26 cellular contexts compared by ENCODE assay signal in genomic region chr10:103042908-103043307, GRCh38.
DNase-seq lines count a peak whose midpoint lies in the region; ATAC-seq, FAIRE-seq and TF ChIP-seq lines count a peak whose summit lies in the region.
"Had no signal": no experiment of that assay in that cellular context is flagged by ENCODE, and none has a peak within 500 bp of the region (broad histone marks: within the 10 kb centered on the region; RNA-seq: fewer than 3 reads in every experiment).

No MANE protein-coding gene starts in this region.

- no peak overlapping the region for H2BK20ac ChIP-seq in H9 (ENCODE audit: low read depth, low read length, poor library complexity, severe bottlenecking)

- no peak overlapping the region for H4K8ac ChIP-seq in H9 (replicated peaks; ENCODE audit: insufficient read length, low read depth, low read length)

- DNase-seq in DND-41 = no peak
- DNase-seq in H9 = no peak
- DNase-seq in WTC11 (ENCODE audit: low spot score) = peak; percentile 30
- DNase-seq in keratinocyte (ENCODE audit: low read depth, low spot score) = no peak
- no peak for DNase-seq in ascending aorta (ENCODE audit: low spot score in 2 of 2)
- DNase-seq in GM19239 (ENCODE audit: insufficient read length, low spot score) = no peak
- DNase-seq: activated CD4-positive, alpha-beta T cell treated with anti-CD3 and anti-CD28 coated beads for 36 hours; activated CD8-positive, alpha-beta T cell treated with anti-CD3 and anti-CD28 coated beads, Interleukin-2, amount 10 ng/mL, durations not matched to agents 7 days and 5 days; amniotic stem cell; hypothalamus; immature natural killer cell; NCI-H146; NCI-H446 treated with DMSO at 0.1 percent for 48 hours; NCI-H82; ovary; RPMI8226; stimulated activated naive B cell treated with anti-CD40 and anti-IgM and Interleukin-4, amounts not matched to agents 10 μg/mL and 1 μg/mL and 100 μg/mL, for 72 hours had no signal

- no peak overlapping the region for H3K56ac ChIP-seq in H9 (ENCODE audit: insufficient read length, low read depth, low read length)

- H3K79me2 ChIP-seq in DND-41 (ENCODE audit: insufficient read depth, low read length) = no peaks in the 10 kb centered on the region
- no peaks in the 10 kb centered on the region for H3K79me2 ChIP-seq in H9 (ENCODE audit: insufficient read depth, low read length)
- no peaks in the 10 kb centered on the region for H3K79me2 ChIP-seq in keratinocyte (ENCODE audit: control insufficient read depth, insufficient read depth, low read length)

- H3K9me3 ChIP-seq in DND-41 (ENCODE audit: insufficient read depth, low read length, severe bottlenecking) = no peaks in the 10 kb centered on the region
- no peaks in the 10 kb centered on the region for H3K9me3 ChIP-seq in H9 (ENCODE audit: control insufficient read depth, low read depth, low read length)
- H3K9me3 ChIP-seq in keratinocyte (ENCODE audit: control insufficient read depth, low read depth, low read length) = no peaks in the 10 kb centered on the region
- H3K9me3 ChIP-seq in ascending aorta = no peaks in the 10 kb centered on the region
- H3K9me3 ChIP-seq: HAP-1, ovary had no signal

- H3K4me1 Mint-ChIP-seq in H9 (peaks cover 34 to 36% of the 10 kb centered on the region in 2 experiments), WTC11 (peaks cover 42% of the 10 kb centered on the region)
- H3K4me1 Mint-ChIP-seq: activated CD4-positive, alpha-beta T cell treated with anti-CD3 and anti-CD28 coated beads for 36 hours; activated naive CD4-positive, alpha-beta T cell treated with anti-CD3 and anti-CD28 coated beads, Interleukin-2, amount 50 U/mL, for 24 hours; nephron had no signal

- H3K4me3 ChIP-seq in DND-41 (ENCODE audit: low read depth in 1 of 2, low read length in 2 of 2) (no peak overlapping the region), keratinocyte (ENCODE audit: control insufficient read depth in 2 of 3, extremely low read depth in 1 of 3, insufficient read depth in 2 of 3, low read depth in 1 of 3, low read length in 3 of 3) (no peak overlapping the region), ascending aorta (no peak overlapping the region)
- H3K4me3 ChIP-seq: HAP-1, ovary had no signal

- H2BK120ac ChIP-seq in H9 (ENCODE audit: low read depth, low read length, poor library complexity, severe bottlenecking) = no peak overlapping the region

- H3K9me1 ChIP-seq in keratinocyte (ENCODE audit: control insufficient read depth, extremely low read depth, insufficient read depth, low read length) = no peaks in the 10 kb centered on the region

- H3K14ac ChIP-seq in H9 (ENCODE audit: insufficient read depth, low read length) = no peak overlapping the region

- H2BK5ac ChIP-seq in H9 (ENCODE audit: insufficient read length, low read length) = no peak overlapping the region

- H3K27me3 ChIP-seq in DND-41 (ENCODE audit: insufficient read depth, low read length, poor library complexity) (no peaks in the 10 kb centered on the region), H9 (ENCODE audit: insufficient read depth, low read length) (no peaks in the 10 kb centered on the region), keratinocyte (ENCODE audit: control insufficient read depth, extremely low read depth, insufficient read depth, low read length) (no peaks in the 10 kb centered on the region), ascending aorta (no peaks in the 10 kb centered on the region)
- H3K27me3 ChIP-seq: ovary had no signal

- no peaks in the 10 kb centered on the region for H3K36me3 Mint-ChIP-seq in H9 (ENCODE audit: insufficient read depth in 1 of 3, low read depth in 3 of 3)
- no peaks in the 10 kb centered on the region for H3K36me3 Mint-ChIP-seq in WTC11
- H3K36me3 Mint-ChIP-seq: activated naive CD4-positive, alpha-beta T cell treated with anti-CD3 and anti-CD28 coated beads, Interleukin-2, amount 50 U/mL, for 24 hours; stimulated activated naive B cell treated with anti-CD40 and anti-IgM and Interleukin-4, amounts not matched to agents 10 μg/mL and 1 μg/mL and 100 μg/mL, for 72 hours had no signal

- H3K4me3 Mint-ChIP-seq in H9 (no peak overlapping the region), WTC11 (no peak overlapping the region)
- H3K4me3 Mint-ChIP-seq: activated CD4-positive, alpha-beta T cell treated with anti-CD3 and anti-CD28 coated beads for 36 hours; activated CD8-positive, alpha-beta T cell treated with anti-CD3 and anti-CD28 coated beads, Interleukin-2, amount 10 ng/mL, durations not matched to agents 7 days and 5 days; activated naive CD4-positive, alpha-beta T cell treated with anti-CD3 and anti-CD28 coated beads, Interleukin-2, amount 50 U/mL, for 24 hours; activated T-helper 17 cell treated with anti-CD3 and anti-CD28 coated beads, Interleukin-2, amount 50 U/mL, for 72 hours; immature natural killer cell; nephron; stimulated activated naive B cell treated with anti-CD40 and anti-IgM and Interleukin-4, amounts not matched to agents 10 μg/mL and 1 μg/mL and 100 μg/mL, for 72 hours; T-helper 1 cell treated with Interleukin-12 subunit alpha and Interleukin-12 subunit beta and Interleukin-4 antibody, amounts not matched to agents 30 μg/mL and 1 μg/mL, for 36 hours had no signal

- FAIRE-seq in keratinocyte (lab: Jason Lieb, UNC) = peak; percentile 48
- FAIRE-seq in GM19239 (lab: Jason Lieb, UNC) = no peak
- FAIRE-seq: bronchial epithelial cell, colon had no signal

- no peak overlapping the region for H4K91ac ChIP-seq in H9 (ENCODE audit: insufficient read length, low read depth, low read length)

- no CpG with 5 or more reads among the region's 7 CpGs for WGBS in H9 (ENCODE audit: extremely low coverage, insufficient read length, low lambda C conversion rate)

- intact Hi-C loops in ascending aorta (cut with DNase I) = no loop called here

- TF ChIP-seq CTCF in DND-41 (IDR thresholded peaks at IDR 0.05; ENCODE audit: borderline replicate concordance, extremely low read depth, low read length, poor library complexity, severe bottlenecking) (peak; percentile 45), H9 (conservative IDR thresholded peaks at IDR 0.05) (peak; percentile 64), WTC11 (IDR thresholded peaks at IDR 0.05) (no peak; the same call in 1 of the 2 replicates), keratinocyte (optimal IDR thresholded peaks at IDR 0.05 in 1 of 3, IDR thresholded peaks at IDR 0.05 in 1 of 3, conservative IDR thresholded peaks at IDR 0.05 in 1 of 3; ENCODE audit: extremely low read depth in 1 of 3, insufficient read depth in 2 of 3, low read length in 3 of 3) (peak in 1 of 3 experiments; percentile 28), ascending aorta (IDR thresholded peaks at IDR 0.05) (no peak)

- no peak overlapping the region for H2AK5ac ChIP-seq in H9 (ENCODE audit: insufficient read length, low read length)

- no peaks in the 10 kb centered on the region for H3K9me3 Mint-ChIP-seq in H9
- H3K9me3 Mint-ChIP-seq in WTC11 = no peaks in the 10 kb centered on the region
- H3K9me3 Mint-ChIP-seq: activated naive CD4-positive, alpha-beta T cell treated with anti-CD3 and anti-CD28 coated beads, Interleukin-2, amount 50 U/mL, for 24 hours; activated T-helper 17 cell treated with anti-CD3 and anti-CD28 coated beads, Interleukin-2, amount 50 U/mL, for 72 hours; immature natural killer cell; nephron; stimulated activated naive B cell treated with anti-CD40 and anti-IgM and Interleukin-4, amounts not matched to agents 10 μg/mL and 1 μg/mL and 100 μg/mL, for 72 hours; T-helper 1 cell treated with Interleukin-12 subunit alpha and Interleukin-12 subunit beta and Interleukin-4 antibody, amounts not matched to agents 30 μg/mL and 1 μg/mL, for 36 hours had no signal

- H3K27ac Mint-ChIP-seq in H9 = peak overlapping the region in 1 of 3 experiments; percentile 46; a peak in 2 of 7 replicates
- peak overlapping the region; percentile 10; the same call in 1 of the 2 replicates for H3K27ac Mint-ChIP-seq in WTC11
- H3K27ac Mint-ChIP-seq: activated CD4-positive, alpha-beta T cell treated with anti-CD3 and anti-CD28 coated beads for 36 hours; activated CD8-positive, alpha-beta T cell treated with anti-CD3 and anti-CD28 coated beads, Interleukin-2, amount 10 ng/mL, durations not matched to agents 7 days and 5 days; activated naive CD4-positive, alpha-beta T cell treated with anti-CD3 and anti-CD28 coated beads, Interleukin-2, amount 50 U/mL, for 24 hours; activated T-helper 17 cell treated with anti-CD3 and anti-CD28 coated beads, Interleukin-2, amount 50 U/mL, for 72 hours; nephron; stimulated activated naive B cell treated with anti-CD40 and anti-IgM and Interleukin-4, amounts not matched to agents 10 μg/mL and 1 μg/mL and 100 μg/mL, for 72 hours; T-helper 1 cell treated with Interleukin-12 subunit alpha and Interleukin-12 subunit beta and Interleukin-4 antibody, amounts not matched to agents 30 μg/mL and 1 μg/mL, for 36 hours had no signal

- H2BK15ac ChIP-seq in H9 (ENCODE audit: low read depth, low read length) = no peak overlapping the region

- POLR2A ChIA-PET in WTC11 (lab: Charles Lee) = no interaction called here

- H2AFZ ChIP-seq in DND-41 (ENCODE audit: low read depth, low read length) = no peak overlapping the region
- no peak overlapping the region for H2AFZ ChIP-seq in H9 (ENCODE audit: low read length)
- H2AFZ ChIP-seq in keratinocyte (ENCODE audit: control insufficient read depth, low read length) = no peak overlapping the region

- no peak overlapping the region for H3K4ac ChIP-seq in H9 (ENCODE audit: low read depth, low read length)

- H3K9ac ChIP-seq in DND-41 (ENCODE audit: low read depth, low read length) (no peak overlapping the region), H9 (ENCODE audit: extremely low read depth, insufficient read length, low read length) (no peak overlapping the region), keratinocyte (ENCODE audit: control insufficient read depth, extremely low read depth, insufficient read depth, low read length) (no peak overlapping the region)

- no peak overlapping the region for H2BK12ac ChIP-seq in H9 (ENCODE audit: insufficient read length, low read depth, low read length)

- H3K4me1 ChIP-seq in DND-41 (ENCODE audit: insufficient read depth, low read length) = no peaks in the 10 kb centered on the region
- H3K4me1 ChIP-seq in H9 (ENCODE audit: insufficient read depth, low read length) = peaks cover 9% of the 10 kb centered on the region
- peaks cover 15% of the 10 kb centered on the region for H3K4me1 ChIP-seq in keratinocyte (ENCODE audit: control insufficient read depth, extremely low read depth, insufficient read depth, low read length)
- peaks cover 6 to 56% of the 10 kb centered on the region in 2 donors for H3K4me1 ChIP-seq in ascending aorta

- H3K23me2 ChIP-seq in H9 (ENCODE audit: insufficient read length, low read depth, low read length, poor library complexity, severe bottlenecking) = no peaks in the 10 kb centered on the region

- H3K23ac ChIP-seq in H9 (ENCODE audit: insufficient read length, low read depth, low read length) = no peak overlapping the region

- H3K27me3 Mint-ChIP-seq in H9 (ENCODE audit: low read depth) = peaks cover 2% of the 10 kb centered on the region; the same call in 1 of the 2 replicates
- no peaks in the 10 kb centered on the region for H3K27me3 Mint-ChIP-seq in WTC11 (ENCODE audit: low read depth)
- H3K27me3 Mint-ChIP-seq: activated CD4-positive, alpha-beta T cell treated with anti-CD3 and anti-CD28 coated beads for 36 hours; activated naive CD4-positive, alpha-beta T cell treated with anti-CD3 and anti-CD28 coated beads, Interleukin-2, amount 50 U/mL, for 24 hours; activated T-helper 17 cell treated with anti-CD3 and anti-CD28 coated beads, Interleukin-2, amount 50 U/mL, for 72 hours; stimulated activated naive B cell treated with anti-CD40 and anti-IgM and Interleukin-4, amounts not matched to agents 10 μg/mL and 1 μg/mL and 100 μg/mL, for 72 hours had no signal

- H3K18ac ChIP-seq in H9 (ENCODE audit: insufficient read length, low read depth, low read length) = no peak overlapping the region

- ATAC-seq in DND-41 (ENCODE audit: insufficient read depth, low read depth) = no peak
- ATAC-seq in WTC11 = no peak
- no peak for ATAC-seq in GM21723 (IDR thresholded peaks at IDR 0.05; ENCODE audit: unreplicated experiment)
- ATAC-seq in GM18907 (IDR thresholded peaks at IDR 0.05; ENCODE audit: unreplicated experiment) = no peak
- ATAC-seq: activated CD4-positive, alpha-beta T cell treated with anti-CD3 and anti-CD28 coated beads for 36 hours; activated CD8-positive, alpha-beta T cell treated with anti-CD3 and anti-CD28 coated beads, Interleukin-2, amount 10 ng/mL, durations not matched to agents 7 days and 5 days; activated T-helper 17 cell treated with anti-CD3 and anti-CD28 coated beads, Interleukin-2, amount 50 U/mL, for 72 hours; stimulated activated naive B cell treated with anti-CD40 and anti-IgM and Interleukin-4, amounts not matched to agents 10 μg/mL and 1 μg/mL and 100 μg/mL, for 72 hours had no signal

- CTCF ChIA-PET in WTC11 (lab: Charles Lee) = interaction anchor here (0.6 to 1.7 kb wide), 4 partner anchors 20 to 167 kb away, joined by 3 to 6 read pairs (median 4); partner anchors contain the start of gene CNNM2

- H3T11ph ChIP-seq in H9 (ENCODE audit: low read length) = no peak overlapping the region

- H3K36me3 ChIP-seq in DND-41 (ENCODE audit: insufficient read depth, low read length) (no peaks in the 10 kb centered on the region), keratinocyte (ENCODE audit: control insufficient read depth in 2 of 2, extremely low read depth in 1 of 2, insufficient read depth in 2 of 2, low read length in 2 of 2) (no peaks in the 10 kb centered on the region), ascending aorta (no peaks in the 10 kb centered on the region)
- H3K36me3 ChIP-seq: HAP-1, ovary had no signal

- dilution Hi-C loops in keratinocyte (cut with MboI; ENCODE audit: extremely low pct_ligation_motif_present, low sequenced_read_pairs) = no loop called here

- H3K4me2 ChIP-seq in DND-41 (ENCODE audit: insufficient read depth, low read length) (no peak overlapping the region), H9 (ENCODE audit: insufficient read depth, insufficient read length, low read length) (no peak overlapping the region), keratinocyte (ENCODE audit: control insufficient read depth, extremely low read depth, insufficient read depth, low read depth, low read length) (no peak overlapping the region)

- H3K27ac ChIP-seq in DND-41 (ENCODE audit: low read length) (no peak overlapping the region), H9 (ENCODE audit: insufficient read length, low read depth, low read length) (no peak overlapping the region), keratinocyte (ENCODE audit: control insufficient read depth, insufficient read depth, low read length) (no peak overlapping the region), ascending aorta (peak overlapping the region in 1 of 2 donors; percentile 57)
- H3K27ac ChIP-seq: ovary had no signal

- no peaks in the 10 kb centered on the region for H3K79me1 ChIP-seq in H9 (ENCODE audit: insufficient read depth, low read depth, low read length, poor library complexity, severe bottlenecking)

- H4K5ac ChIP-seq in H9 (ENCODE audit: insufficient read length, low read depth, low read length) = no peak overlapping the region

- no peaks in the 10 kb centered on the region for H4K20me1 ChIP-seq in DND-41 (ENCODE audit: insufficient read depth, low read length)
- no peaks in the 10 kb centered on the region for H4K20me1 ChIP-seq in H9 (ENCODE audit: control insufficient read depth, insufficient read depth, insufficient read length)
- H4K20me1 ChIP-seq in keratinocyte (ENCODE audit: control insufficient read depth, extremely low read depth, insufficient read depth, low read length) = no peaks in the 10 kb centered on the region

Comparison
In these comparisons a context has a peak if more than half of its experiments do, and no peak if none do; other contexts are left out.
1. CTCF ChIP-seq: peak in DND-41 (single experiment) and H9 (single experiment); none in WTC11 (single experiment) and ascending aorta (0 of 3).